27 cellular contexts compared by ENCODE assay signal in genomic region chr1:232318143-232318542, GRCh38.
"Had no signal": no experiment of that assay in that cellular context is flagged by ENCODE, and none has a peak within 500 bp of the region (broad histone marks: within the 10 kb centered on the region; RNA-seq: fewer than 3 reads in every experiment).

No MANE protein-coding gene starts in this region.

- H3K4me1 Mint-ChIP-seq: naive B cell; natural killer cell; stimulated activated naive B cell treated with anti-CD40 and anti-IgM and Interleukin-4, amounts not matched to agents 10 μg/mL and 1 μg/mL and 100 μg/mL, for 72 hours had no signal

- H3K27ac ChIP-seq: hepatocyte, lower lobe of right lung, neural progenitor cell, neutrophil, parathyroid adenoma, stomach, thoracic aorta, tibial artery, uterus had no signal

- H3K9me3 ChIP-seq: lower lobe of right lung, neutrophil, psoas muscle, thoracic aorta, uterus had no signal

- H3K27ac Mint-ChIP-seq: naive B cell; natural killer cell; nephron progenitor cell; neural progenitor cell; stimulated activated naive B cell treated with anti-CD40 and anti-IgM and Interleukin-4, amounts not matched to agents 10 μg/mL and 1 μg/mL and 100 μg/mL, for 72 hours had no signal

- DNase-seq: islet precursor cell; lower lobe of right lung; mammary epithelial cell; mesenchymal stem cell; naive B cell; natural killer cell; nephron progenitor cell; occipital lobe; psoas muscle; stimulated activated CD4-positive, alpha-beta T cell treated with anti-CD3 and anti-CD28 coated beads, Interleukin-12 subunit alpha, Interleukin-12 subunit beta, amount 100 ng/mL, for 4 hours; stimulated activated CD4-positive, alpha-beta T cell treated with anti-CD3 and anti-CD28 coated beads, Interleukin-15, amount 100 ng/mL, for 24 hours; stimulated activated CD4-positive, alpha-beta T cell treated with anti-CD3 and anti-CD28 coated beads, Interleukin-2, amount 100 ng/mL, for 24 hours; stimulated activated CD4-positive, alpha-beta T cell treated with anti-CD3 and anti-CD28 coated beads, Interleukin-4, amount 100 ng/mL, for 1 hour; stimulated activated naive B cell treated with anti-CD40 and anti-IgM and Interleukin-4, amounts not matched to agents 10 μg/mL and 1 μg/mL and 100 μg/mL, for 72 hours; stimulated activated naive CD8-positive, alpha-beta T cell treated with anti-CD3 and anti-CD28 coated beads, Interleukin-15, Interleukin-2, amounts not matched to agents 100 U/mL and 50 U/mL, for 24 hours; stomach; tibial artery; uterus had no signal

- H3K27me3 ChIP-seq: hepatocyte, neural progenitor cell, stomach, tibial artery, uterus had no signal

- H3K9ac ChIP-seq: neural progenitor cell, parathyroid adenoma had no signal

- H3K4me2 ChIP-seq: hepatocyte, neural progenitor cell had no signal

- H3K36me3 ChIP-seq: lower lobe of right lung, neural progenitor cell, neutrophil, stomach, thoracic aorta, tibial artery, uterus had no signal

- H3K36me3 Mint-ChIP-seq: naive B cell, natural killer cell, neural progenitor cell, type B pancreatic cell had no signal

- H3K4me3 ChIP-seq: hepatocyte, lower lobe of right lung, neural progenitor cell, psoas muscle, skin epidermis, stomach, thoracic aorta, tibial artery, uterus had no signal

- ATAC-seq: left lobe of liver; lower lobe of right lung; natural killer cell; sciatic nerve; stimulated activated naive B cell treated with anti-CD40 and anti-IgM and Interleukin-4, amounts not matched to agents 10 μg/mL and 1 μg/mL and 100 μg/mL, for 72 hours; stimulated activated naive CD8-positive, alpha-beta T cell treated with anti-CD3 and anti-CD28 coated beads, Interleukin-15, Interleukin-2, amounts not matched to agents 100 U/mL and 50 U/mL, for 24 hours had no signal

- H3K27me3 Mint-ChIP-seq: type B pancreatic cell had no signal

- H3K4me1 ChIP-seq: lower lobe of right lung, neural progenitor cell, parathyroid adenoma, stomach, tibial artery, uterus had no signal

- H3K4me3 Mint-ChIP-seq: naive B cell; natural killer cell; nephron progenitor cell; neural progenitor cell; stimulated activated naive B cell treated with anti-CD40 and anti-IgM and Interleukin-4, amounts not matched to agents 10 μg/mL and 1 μg/mL and 100 μg/mL, for 72 hours; type B pancreatic cell had no signal

- H3K79me2 ChIP-seq: hepatocyte, parathyroid adenoma had no signal

- H2AFZ ChIP-seq: hepatocyte, neural progenitor cell, parathyroid adenoma had no signal
